ENCODE assay signal across 7 cellular contexts in the genomic region with DNA sequence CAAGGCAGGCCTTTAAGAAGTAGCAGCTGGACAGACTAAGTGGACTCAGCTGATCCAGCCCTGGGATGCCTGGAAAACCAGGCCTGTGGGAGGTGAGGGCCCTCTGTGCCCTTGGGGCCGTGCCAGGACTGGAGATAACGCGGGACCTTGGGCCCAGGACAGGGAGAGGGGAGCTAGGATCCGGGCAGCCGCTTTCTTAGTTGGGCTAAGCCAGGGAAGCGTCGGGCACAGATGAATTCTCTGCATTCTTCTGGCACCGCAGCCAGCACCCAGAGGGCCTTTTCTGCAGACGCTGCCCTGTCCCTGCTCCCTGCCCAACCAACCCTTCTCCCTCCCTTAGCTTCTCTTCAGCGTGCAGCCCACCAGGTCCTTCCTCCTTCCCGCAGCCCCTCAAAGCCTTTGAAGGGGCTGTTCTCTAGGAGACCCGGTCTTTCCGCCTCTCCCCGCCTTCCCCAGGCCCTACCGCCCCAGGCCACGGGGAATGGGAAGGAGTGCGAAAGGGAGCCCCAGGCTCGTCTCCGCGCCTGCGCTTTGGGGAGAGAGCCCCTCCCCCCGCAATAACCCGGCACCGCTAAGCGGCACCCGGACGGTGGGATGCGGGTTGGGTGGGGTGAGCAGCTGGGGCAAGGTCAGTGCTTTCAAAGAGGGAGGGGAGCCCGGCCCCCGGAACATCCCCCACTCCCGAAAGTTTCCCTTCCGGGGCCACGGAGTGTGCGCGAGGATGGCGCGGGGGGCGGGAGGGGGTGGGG. TPM values are rescaled to one million over a fixed set of nuclear protein-coding genes. Genes with fewer than 3 reads are reported as not detected.
DNase-seq lines count a peak whose midpoint lies in the region; ATAC-seq and TF ChIP-seq lines count a peak whose summit lies in the region.

No MANE protein-coding gene starts in this region.

- DNase-seq in GM12864 (ENCODE audit: low read depth) (no peak), HK-2 (ENCODE audit: unreplicated experiment) (peak; percentile 69), SJCRH30 (peak; percentile 92 to 95), amygdala (lab: John Stamatoyannopoulos, UW) (peak in 42 of 56 donors; percentile 36 to 83 (median 62)), heart right ventricle (peak; percentile 76 to 78)

- H3K4me1 ChIP-seq in SJCRH30, result peaks cover 24% of the 10 kb centered on the region
- H3K4me1 ChIP-seq in heart right ventricle, result peaks cover 17 to 61% (median 50%) of the 10 kb centered on the region in 9 donors
- H3K4me1 ChIP-seq in parathyroid adenoma, result peaks cover 5% of the 10 kb centered on the region

- ATAC-seq in heart right ventricle (peak; percentile 54 to 79 (median 64)), GM21360 (IDR thresholded peaks at IDR 0.05; ENCODE audit: unreplicated experiment) (no peak)

- WGBS in heart right ventricle, 2 donors, result 1 to 2% methylated on average over 37 to 38 of the region's 38 CpGs

- H3K4me3 ChIP-seq in GM12864 (ENCODE audit: low read depth, low read length) (peak overlapping the region; percentile 57), SJCRH30 (peak overlapping the region; percentile 82), heart right ventricle (peak overlapping the region; percentile 78 to 92 (median 89)), parathyroid adenoma (ENCODE audit: low read depth, low read length) (peak overlapping the region; percentile 88)

- H2AFZ ChIP-seq in parathyroid adenoma, result peak overlapping the region; percentile 86

- no peak overlapping the region for H3K9ac ChIP-seq in parathyroid adenoma

- no peaks in the 10 kb centered on the region for H3K27me3 ChIP-seq in SJCRH30
- H3K27me3 ChIP-seq in heart right ventricle, result no peaks in the 10 kb centered on the region
- H3K27me3 ChIP-seq in parathyroid adenoma (ENCODE audit: control insufficient read depth, insufficient read depth, low read length), result no peaks in the 10 kb centered on the region

- H3K9me3 ChIP-seq in SJCRH30 (replicated peaks) (no peaks in the 10 kb centered on the region), heart right ventricle (no peaks in the 10 kb centered on the region), parathyroid adenoma (ENCODE audit: control insufficient read depth, low read length) (no peaks in the 10 kb centered on the region)

- H3K79me2 ChIP-seq in parathyroid adenoma, result peaks cover 43% of the 10 kb centered on the region

- peak overlapping the region; percentile 91 for H3K4me2 ChIP-seq in parathyroid adenoma (ENCODE audit: low read length)

- TF ChIP-seq CTCF in GM12864 (IDR thresholded peaks at IDR 0.05; ENCODE audit: low read depth, low read length, missing control alignments) (no peak), heart right ventricle (IDR thresholded peaks at IDR 0.05) (no peak), parathyroid adenoma (IDR thresholded peaks at IDR 0.05) (no peak)

- H3K36me3 ChIP-seq in SJCRH30 (peaks cover 21% of the 10 kb centered on the region), heart right ventricle (peaks cover 0 to 7% (median 0%) of the 10 kb centered on the region in 9 donors), parathyroid adenoma (ENCODE audit: control insufficient read depth, insufficient read depth, low read length) (no peaks in the 10 kb centered on the region)

- intact Hi-C loops in heart right ventricle (cut with DNase I), result loop anchor here in 1 of 10 donors (2.0 to 10.0 kb wide), 2 partner anchors 15 to 183 kb away; a partner anchor contains a TSS

- peak overlapping the region; percentile 92 for H3K27ac ChIP-seq in SJCRH30
- H3K27ac ChIP-seq in heart right ventricle, result peak overlapping the region; percentile 83 to 97 (median 93)
- peak overlapping the region; percentile 82 for H3K27ac ChIP-seq in parathyroid adenoma

RNA-seq across cellular contexts. Expression of a gene that starts 0.7 kb away (rescaled TPM):
- total RNA-seq in SJCRH30 (2014; rRNA removed; shearing (Covaris generic)), result 80.1 and 80.7 TPM in 2 replicates
- 10 to 100 TPM; 17.3 to 32.1 (median 23.7) TPM for total RNA-seq in heart right ventricle
- polyA plus RNA-seq in heart right ventricle, result 10 to 100 TPM; 11.6 to 44.6 TPM

RNA-seq across cellular contexts. Expression of a gene that starts 15.4 kb away (rescaled TPM):
- 4.7 and 5.3 TPM in 2 replicates for total RNA-seq in SJCRH30 (2014; rRNA removed; shearing (Covaris generic))
- 1 to 10 TPM; 1.1 to 3.9 (median 2.4) TPM for total RNA-seq in heart right ventricle
- 1 to 10 TPM; 2.0 TPM for polyA plus RNA-seq in heart right ventricle
